In genomic region chr6:139325003-139325600, GRCh38 we compare ENCODE assay signal across 8 cellular contexts. TPM values are rescaled to one million over a fixed set of nuclear protein-coding genes. Genes with fewer than 3 reads are reported as not detected.
DNase-seq lines count a peak whose midpoint lies in the region; ATAC-seq and TF ChIP-seq lines count a peak whose summit lies in the region.

No MANE protein-coding gene starts in this region.

- TF ChIP-seq CTCF in lower lobe of right lung (IDR thresholded peaks at IDR 0.05), result no peak

- H3K36me3 ChIP-seq in KOPT-K1 (ENCODE audit: insufficient read depth, low read length), result no peaks in the 10 kb centered on the region
- H3K36me3 ChIP-seq in lower lobe of right lung, result no peaks in the 10 kb centered on the region

- H3K4me3 ChIP-seq in lower lobe of right lung, result no peak overlapping the region

- intact Hi-C loops in lower lobe of right lung (cut with DNase I), result no loop called here

- peaks cover 8% of the 10 kb centered on the region for H3K4me1 ChIP-seq in lower lobe of right lung

- H3K27me3 ChIP-seq in lower lobe of right lung (ENCODE audit: low read depth), result no peaks in the 10 kb centered on the region

- H3K27ac ChIP-seq in KOPT-K1 (ENCODE audit: low read depth, low read length, poor library complexity, severe bottlenecking) (peak overlapping the region; percentile 97), lower lobe of right lung (peak overlapping the region; percentile 73)

- no peak for DNase-seq in lower lobe of right lung
- no peak for DNase-seq in NCI-H345 treated with DMSO at 0.1 percent for 48 hours (lab: John Stamatoyannopoulos, UW; ENCODE audit: unreplicated experiment)
- DNase-seq in DMS114 treated with DMSO at 0.1 percent for 48 hours (lab: John Stamatoyannopoulos, UW; ENCODE audit: unreplicated experiment), result no peak
- DNase-seq in activated CD4-positive, alpha-beta T cell treated with anti-CD3 and anti-CD28 coated beads for 4 hours, result no peak
- no peak for DNase-seq in stimulated activated naive CD4-positive, alpha-beta T cell (lab: John Stamatoyannopoulos, UW)

- ATAC-seq in GM18502 (IDR thresholded peaks at IDR 0.05; ENCODE audit: poor library complexity, unreplicated experiment) (peak; percentile 68), GM21576 (IDR thresholded peaks at IDR 0.05; ENCODE audit: unreplicated experiment) (peak; percentile 45), lower lobe of right lung (no peak)

- peaks cover 12% of the 10 kb centered on the region for H3K9me3 ChIP-seq in KOPT-K1 (ENCODE audit: insufficient read depth, low read length, poor library complexity, severe bottlenecking)
- no peaks in the 10 kb centered on the region for H3K9me3 ChIP-seq in lower lobe of right lung

RNA-seq across cellular contexts. Expression of gene TXLNB, which starts 33.3 kb away (rescaled TPM):
- total RNA-seq in lower lobe of right lung, result 1.1 TPM

RNA-seq across cellular contexts. Expression of gene CITED2, which starts 49.3 kb away (rescaled TPM):
- total RNA-seq in lower lobe of right lung, result 275 TPM

Comparison
In these comparisons a context has a peak if more than half of its experiments do, and no peak if none do; other contexts are left out.
1. ATAC-seq: peak in GM18502 (single experiment) and GM21576 (single experiment); none in lower lobe of right lung (0 of 2).